8 cellular contexts compared by ENCODE assay signal in genomic region chr7:815284-816216, GRCh38. TPM values are rescaled to one million over a fixed set of nuclear protein-coding genes. Genes with fewer than 3 reads are reported as not detected.
DNase-seq lines count a peak whose midpoint lies in the region; ATAC-seq and TF ChIP-seq lines count a peak whose summit lies in the region.

No MANE protein-coding gene starts in this region.

- no peak overlapping the region for H3K23ac ChIP-seq in trophoblast cell (ENCODE audit: low read length)

- H3K79me2 ChIP-seq in KMS-11 (ENCODE audit: insufficient read depth, low read depth) (peaks cover 35% of the 10 kb centered on the region), trophoblast cell (ENCODE audit: control insufficient read depth, insufficient read depth, low read length, poor library complexity) (peaks cover 15% of the 10 kb centered on the region)

- no peak for TF ChIP-seq CTCF in KMS-11 (conservative IDR thresholded peaks at IDR 0.05; ENCODE audit: low read depth, low read length)
- TF ChIP-seq CTCF in fibroblast of the aortic adventitia (IDR thresholded peaks at IDR 0.05; ENCODE audit: insufficient read depth, low read length): no peak

- peak overlapping the region; percentile 87 for H4K91ac ChIP-seq in trophoblast cell (ENCODE audit: low read depth, low read length)

- H2BK12ac ChIP-seq in trophoblast cell (ENCODE audit: low read length): no peak overlapping the region

- H3K4me2 ChIP-seq in KMS-11: 0 out of 2 replicates have a peak overlapping the region, but pooled peaks have one; percentile 25
- H3K4me2 ChIP-seq in trophoblast cell (ENCODE audit: low read length): peak overlapping the region; percentile 91

- H3K27me3 ChIP-seq in KMS-11 (ENCODE audit: insufficient read depth, low read depth) (no peaks in the 10 kb centered on the region), trophoblast cell (ENCODE audit: insufficient read depth, low read length) (no peaks in the 10 kb centered on the region)

- no peak overlapping the region for H2AK5ac ChIP-seq in trophoblast cell (ENCODE audit: low read length)

- peaks cover 9% of the 10 kb centered on the region; the same call in 1 of the 2 replicates for H4K20me1 ChIP-seq in KMS-11 (ENCODE audit: insufficient read depth)

- H3K4ac ChIP-seq in trophoblast cell (ENCODE audit: low read depth, low read length): peak overlapping the region; percentile 29

- DNase-seq in COR-L47 (lab: John Stamatoyannopoulos, UW) (peak; percentile 56), fibroblast of the aortic adventitia (ENCODE audit: low read depth) (no peak), trophoblast cell (peak; percentile 59 to 66), NOMO-1 (lab: John Stamatoyannopoulos, UW; ENCODE audit: unreplicated experiment in 2 of 2) (no peak), kidney glomerular epithelial cell (lab: John Stamatoyannopoulos, UW) (no peak)
- DNase-seq in activated CD4-positive, alpha-beta T cell treated with anti-CD3 and anti-CD28 coated beads, Interleukin-2, amount 50 U/mL, for 48 hours: peak; percentile 25 to 41

- H3K9me3 ChIP-seq in trophoblast cell (ENCODE audit: insufficient read depth, low read depth, low read length): peaks cover 1% of the 10 kb centered on the region

- peak overlapping the region; percentile 59 for H2BK120ac ChIP-seq in trophoblast cell (ENCODE audit: insufficient read depth, low read length, poor library complexity)

- H2AFZ ChIP-seq in KMS-11 (ENCODE audit: low read depth) (no peak overlapping the region), trophoblast cell (ENCODE audit: insufficient read depth, low read length, poor library complexity) (peak overlapping the region; percentile 72)

- peak overlapping the region; percentile 92 for H4K8ac ChIP-seq in trophoblast cell (ENCODE audit: low read depth, low read length)

- H4K12ac ChIP-seq in trophoblast cell (ENCODE audit: low read depth, low read length): peak overlapping the region; percentile 75

- H3K9ac ChIP-seq in KMS-11 (no peak overlapping the region), trophoblast cell (ENCODE audit: low read length) (peak overlapping the region; percentile 67)

- H3K4me3 ChIP-seq in KMS-11 (IDR thresholded peaks at IDR 0.05; ENCODE audit: insufficient read depth, low read depth, low read length): no peak overlapping the region
- H3K4me3 ChIP-seq in fibroblast of the aortic adventitia (ENCODE audit: low read depth, low read length): peak overlapping the region; percentile 67
- H3K4me3 ChIP-seq in trophoblast cell (ENCODE audit: low read depth, low read length): peak overlapping the region; percentile 83

- peak overlapping the region; percentile 33 for H3K14ac ChIP-seq in trophoblast cell (ENCODE audit: low read length)

- no CpG with 5 or more reads among the region's 56 CpGs for WGBS in trophoblast cell (ENCODE audit: extremely low coverage, insufficient coverage, insufficient read length)

- no peaks in the 10 kb centered on the region for H3K36me3 ChIP-seq in KMS-11 (ENCODE audit: insufficient read depth)
- H3K36me3 ChIP-seq in trophoblast cell (ENCODE audit: control insufficient read depth in 1 of 2, insufficient read depth in 2 of 2, low read length in 2 of 2): no peaks in the 10 kb centered on the region

- peaks cover 39% of the 10 kb centered on the region for H3K4me1 ChIP-seq in KMS-11 (ENCODE audit: low read depth, poor library complexity, severe bottlenecking)
- H3K4me1 ChIP-seq in trophoblast cell (ENCODE audit: control insufficient read depth in 1 of 2, insufficient read depth in 2 of 2, low read length in 2 of 2): peaks cover 15 to 26% of the 10 kb centered on the region in 2 experiments

- peak overlapping the region; percentile 87 for H3K18ac ChIP-seq in trophoblast cell (ENCODE audit: low read length)

- H3K27ac ChIP-seq in KMS-11: no peak overlapping the region
- H3K27ac ChIP-seq in trophoblast cell (ENCODE audit: low read depth, low read length): peak overlapping the region; percentile 70

- ATAC-seq in GM18498 (IDR thresholded peaks at IDR 0.05; ENCODE audit: unreplicated experiment): no peak

- H2BK5ac ChIP-seq in trophoblast cell (ENCODE audit: low read depth, low read length, poor library complexity): peak overlapping the region; percentile 65

- H3K79me1 ChIP-seq in trophoblast cell (ENCODE audit: low read length): peaks cover 23% of the 10 kb centered on the region

RNA-seq across cellular contexts. Expression of gene SUN1, which starts 16.7 kb away (rescaled TPM):
- total RNA-seq in fibroblast of the aortic adventitia (ENCODE audit: low replicate concordance): 202 and 211 TPM in 2 replicates
- 85.9 and 88.3 TPM in 2 replicates for polyA plus RNA-seq in trophoblast cell (2013)

Comparison
In these comparisons a context has a peak if more than half of its experiments do, and no peak if none do; other contexts are left out.
1. DNase-seq: peak in COR-L47 (single experiment), activated CD4-positive, alpha-beta T cell treated with anti-CD3 and anti-CD28 coated beads, Interleukin-2, amount 50 U/mL, for 48 hours (2 of 2) and trophoblast cell (2 of 2); none in fibroblast of the aortic adventitia (single experiment), NOMO-1 (0 of 2) and kidney glomerular epithelial cell (single experiment).